ENCODE assay signal across 16 cellular contexts in the genomic region with DNA sequence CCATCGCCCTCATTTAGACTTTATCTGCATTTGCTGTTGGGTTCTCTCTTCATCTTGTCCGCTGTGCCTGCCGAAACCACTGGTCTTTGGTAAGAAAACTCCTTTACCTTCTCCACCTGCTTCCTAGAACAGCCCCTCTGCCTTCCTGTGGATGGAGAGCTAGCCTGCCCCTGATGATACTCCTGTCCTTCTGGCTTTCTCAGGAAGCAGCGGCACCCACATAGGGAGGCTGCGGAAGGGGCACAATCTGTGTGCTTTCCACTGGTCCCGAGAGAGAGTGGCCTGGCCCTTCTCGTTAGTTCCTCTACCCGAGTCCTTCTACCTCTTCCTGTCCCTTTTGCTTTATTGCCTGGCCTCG.
DNase-seq lines count a peak whose midpoint lies in the region; FAIRE-seq and TF ChIP-seq lines count a peak whose summit lies in the region.
"Had no signal": no experiment of that assay in that cellular context is flagged by ENCODE, and none has a peak within 500 bp of the region (broad histone marks: within the 10 kb centered on the region; RNA-seq: fewer than 3 reads in every experiment).

No MANE protein-coding gene starts in this region.

- H3K4me3 ChIP-seq in sigmoid colon (no peak overlapping the region), kidney (ENCODE audit: low read length in 2 of 2) (no peak overlapping the region), coronary artery (no peak overlapping the region)
- H3K4me3 ChIP-seq in effector memory CD4-positive, alpha-beta T cell (ENCODE audit: insufficient read depth, low read depth, low read length, poor library complexity, severe bottlenecking): no peak overlapping the region
- H3K4me3 ChIP-seq: body of pancreas, spleen had no signal

- H3K36me3 Mint-ChIP-seq in Calu3 (ENCODE audit: insufficient read depth, unreplicated experiment): peaks cover 66% of the 10 kb centered on the region
- H3K36me3 Mint-ChIP-seq in activated CD4-positive, alpha-beta memory T cell treated with anti-CD3 and anti-CD28 coated beads for 36 hours: peaks cover 17% of the 10 kb centered on the region

- POLR2A ChIA-PET in activated CD4-positive, alpha-beta memory T cell treated with anti-CD3 and anti-CD28 coated beads for 36 hours (lab: Charles Lee): no interaction called here

- no peaks in the 10 kb centered on the region for H3K9me3 Mint-ChIP-seq in Calu3 (ENCODE audit: low read depth, unreplicated experiment)
- H3K9me3 Mint-ChIP-seq in activated CD4-positive, alpha-beta memory T cell treated with anti-CD3 and anti-CD28 coated beads for 36 hours: no peaks in the 10 kb centered on the region
- H3K9me3 Mint-ChIP-seq: T-cell had no signal

- no peak for TF ChIP-seq POLR2A in sigmoid colon (IDR thresholded peaks at IDR 0.05)

- H3K4me3 Mint-ChIP-seq in Calu3 (ENCODE audit: low read depth, unreplicated experiment): no peak overlapping the region
- no peak overlapping the region for H3K4me3 Mint-ChIP-seq in activated CD4-positive, alpha-beta memory T cell treated with anti-CD3 and anti-CD28 coated beads for 36 hours
- H3K4me3 Mint-ChIP-seq: T-cell had no signal

- intact Hi-C loops in Calu3 (cut with micrococcal nuclease; ENCODE audit: unreplicated experiment) (no loop called here), sigmoid colon (cut with DNase I) (no loop called here), kidney (cut with DNase I) (no loop called here)
- intact Hi-C loops in activated CD4-positive, alpha-beta memory T cell treated with anti-CD3 and anti-CD28 coated beads for 36 hours (cut with micrococcal nuclease): no loop called here

- 86 to 93% methylated on average over 9 of the region's 9 CpGs for WGBS in sigmoid colon, 2 donors

- FAIRE-seq in kidney (lab: Jason Lieb, UNC): no peak

- H3K36me3 ChIP-seq in sigmoid colon (no peaks in the 10 kb centered on the region), kidney (ENCODE audit: control insufficient read depth in 1 of 2, insufficient read depth in 2 of 2, low read length in 2 of 2) (no peaks in the 10 kb centered on the region)
- H3K36me3 ChIP-seq in effector memory CD4-positive, alpha-beta T cell (ENCODE audit: control insufficient read depth, insufficient read depth, low read length): peaks cover 28% of the 10 kb centered on the region

- TF ChIP-seq CTCF in Calu3 (IDR thresholded peaks at IDR 0.05; ENCODE audit: unreplicated experiment) (no peak), sigmoid colon (IDR thresholded peaks at IDR 0.05) (no peak), kidney (IDR thresholded peaks at IDR 0.05; ENCODE audit: borderline replicate concordance, extremely low read depth, insufficient read depth) (no peak), coronary artery (IDR thresholded peaks at IDR 0.05) (no peak)

- H3K9me3 ChIP-seq in sigmoid colon (no peaks in the 10 kb centered on the region), kidney (ENCODE audit: control insufficient read depth in 1 of 2, low read length in 2 of 2) (no peaks in the 10 kb centered on the region)
- no peaks in the 10 kb centered on the region for H3K9me3 ChIP-seq in effector memory CD4-positive, alpha-beta T cell (ENCODE audit: control insufficient read depth, low read length)
- H3K9me3 ChIP-seq: body of pancreas, spleen had no signal

- H3K27ac ChIP-seq in sigmoid colon (peak overlapping the region; percentile 30 to 97 (median 67)), kidney (ENCODE audit: low read depth in 2 of 2, low read length in 2 of 2) (no peak overlapping the region), coronary artery (no peak overlapping the region)
- no peak overlapping the region for H3K27ac ChIP-seq in effector memory CD4-positive, alpha-beta T cell (ENCODE audit: insufficient read depth, low read length, poor library complexity, severe bottlenecking)
- H3K27ac ChIP-seq: body of pancreas had no signal

- no peak for DNase-seq in Calu3
- no peak for DNase-seq in activated CD4-positive, alpha-beta memory T cell treated with anti-CD3 and anti-CD28 coated beads for 36 hours
- peak; percentile 30 for DNase-seq in islet precursor cell
- no peak for DNase-seq in sigmoid colon
- no peak for DNase-seq in NCI-H2196 treated with DMSO at 0.1 percent for 48 hours (lab: John Stamatoyannopoulos, UW; ENCODE audit: unreplicated experiment)
- DNase-seq in kidney: no peak
- no peak for DNase-seq in coronary artery (ENCODE audit: low spot score)
- no peak for DNase-seq in effector memory CD4-positive, alpha-beta T cell
- DNase-seq: activated CD4-positive, alpha-beta T cell treated with anti-CD3 and anti-CD28 coated beads for 1 hour; body of pancreas; EL; H7; NCI-H2081 treated with DMSO at 0.1 percent for 48 hours; RPMI8226; spleen; T-cell had no signal

- H3K27ac Mint-ChIP-seq in Calu3 (ENCODE audit: unreplicated experiment): peak overlapping the region; percentile 21
- H3K27ac Mint-ChIP-seq in activated CD4-positive, alpha-beta memory T cell treated with anti-CD3 and anti-CD28 coated beads for 36 hours: peak overlapping the region; percentile 16

- no peak overlapping the region for H3K9ac ChIP-seq in kidney (ENCODE audit: low read length in 2 of 2)

- CTCF ChIA-PET in Calu3 (lab: Charles Lee): no interaction called here
- CTCF ChIA-PET in activated CD4-positive, alpha-beta memory T cell treated with anti-CD3 and anti-CD28 coated beads for 36 hours (lab: Charles Lee): no interaction called here

- H3K4me1 ChIP-seq in sigmoid colon (peaks cover 0 to 69% (median 57%) of the 10 kb centered on the region in 4 donors), kidney (ENCODE audit: control insufficient read depth in 1 of 2, insufficient read depth in 1 of 2, low read depth in 1 of 2, low read length in 2 of 2) (peaks cover 0 to 15% of the 10 kb centered on the region in 2 donors)
- peaks cover 2% of the 10 kb centered on the region for H3K4me1 ChIP-seq in effector memory CD4-positive, alpha-beta T cell (ENCODE audit: control insufficient read depth, insufficient read depth, low read length, poor library complexity, severe bottlenecking)

- H3K27me3 ChIP-seq in sigmoid colon: no peaks in the 10 kb centered on the region
- no peaks in the 10 kb centered on the region for H3K27me3 ChIP-seq in effector memory CD4-positive, alpha-beta T cell (replicated peaks; ENCODE audit: control insufficient read depth, insufficient read depth, low read length, poor library complexity, severe bottlenecking)
- H3K27me3 ChIP-seq: body of pancreas, spleen had no signal

- H3K4me1 Mint-ChIP-seq in Calu3 (ENCODE audit: low read depth, unreplicated experiment): peaks cover 74% of the 10 kb centered on the region
- H3K4me1 Mint-ChIP-seq in activated CD4-positive, alpha-beta memory T cell treated with anti-CD3 and anti-CD28 coated beads for 36 hours (ENCODE audit: low read depth): peaks cover 71% of the 10 kb centered on the region

- TF ChIP-seq EP300 in sigmoid colon (IDR thresholded peaks at IDR 0.05): no peak

- BruUV-seq in Calu3 (replicated peaks; lab: Mats Ljungman, UMichigan): no TSS peak

- H3K27me3 Mint-ChIP-seq in Calu3 (ENCODE audit: unreplicated experiment): no peaks in the 10 kb centered on the region
- H3K27me3 Mint-ChIP-seq in activated CD4-positive, alpha-beta memory T cell treated with anti-CD3 and anti-CD28 coated beads for 36 hours: no peaks in the 10 kb centered on the region
- H3K27me3 Mint-ChIP-seq: T-cell had no signal

Comparison
In these comparisons a context has a peak if more than half of its experiments do, and no peak if none do; other contexts are left out.
1. H3K27ac ChIP-seq: peak in sigmoid colon (4 of 4); none in kidney (0 of 2), coronary artery (0 of 2) and effector memory CD4-positive, alpha-beta T cell (single experiment).